8 cellular contexts compared by ENCODE assay signal in genomic region chr13:19634129-19634740, GRCh38. TPM values are rescaled to one million over a fixed set of nuclear protein-coding genes. Genes with fewer than 3 reads are reported as not detected.
DNase-seq lines count a peak whose midpoint lies in the region; ATAC-seq and TF ChIP-seq lines count a peak whose summit lies in the region.

No MANE protein-coding gene starts in this region.

- H3K27ac Mint-ChIP-seq in activated CD4-positive, alpha-beta T cell treated with anti-CD3 and anti-CD28 coated beads, Interleukin-2, amount 10 ng/mL, durations not matched to agents 7 days and 5 days, result peak overlapping the region; percentile 99
- H3K27ac Mint-ChIP-seq in mesothelial cell of epicardium, result peak overlapping the region; percentile 99

- H3K36me3 ChIP-seq in RWPE2 (ENCODE audit: low read depth) (peaks cover 20% of the 10 kb centered on the region), endocrine pancreas (ENCODE audit: control insufficient read depth, insufficient read depth, low read length) (no peaks in the 10 kb centered on the region), upper lobe of right lung (peaks cover 4% of the 10 kb centered on the region)

- H3K27me3 ChIP-seq in RWPE2 (ENCODE audit: insufficient read depth, poor library complexity, severe bottlenecking) (no peaks in the 10 kb centered on the region), endocrine pancreas (ENCODE audit: control insufficient read depth, insufficient read depth, low read length) (no peaks in the 10 kb centered on the region), upper lobe of right lung (no peaks in the 10 kb centered on the region)

- peaks cover 25% of the 10 kb centered on the region for H3K36me3 Mint-ChIP-seq in activated CD4-positive, alpha-beta T cell treated with anti-CD3 and anti-CD28 coated beads, Interleukin-2, amount 10 ng/mL, durations not matched to agents 7 days and 5 days (ENCODE audit: low read depth)
- H3K36me3 Mint-ChIP-seq in mesothelial cell of epicardium, result peaks cover 14% of the 10 kb centered on the region

- no peaks in the 10 kb centered on the region for H3K9me3 ChIP-seq in RWPE2 (ENCODE audit: severe bottlenecking)
- no peaks in the 10 kb centered on the region for H3K9me3 ChIP-seq in endocrine pancreas (ENCODE audit: control insufficient read depth, low read length)
- no peaks in the 10 kb centered on the region for H3K9me3 ChIP-seq in upper lobe of right lung

- no peaks in the 10 kb centered on the region for H3K9me3 Mint-ChIP-seq in activated CD4-positive, alpha-beta T cell treated with anti-CD3 and anti-CD28 coated beads, Interleukin-2, amount 10 ng/mL, durations not matched to agents 7 days and 5 days
- peaks cover 8% of the 10 kb centered on the region for H3K9me3 Mint-ChIP-seq in mesothelial cell of epicardium

- intact Hi-C loops in upper lobe of right lung (cut with DNase I), result no loop called here

- TF ChIP-seq CTCF in RWPE2 (IDR thresholded peaks at IDR 0.05; ENCODE audit: poor library complexity, severe bottlenecking) (no peak), mesothelial cell of epicardium (IDR thresholded peaks at IDR 0.05; ENCODE audit: unreplicated experiment) (no peak), upper lobe of right lung (IDR thresholded peaks at IDR 0.05) (no peak)

- CTCF ChIA-PET in activated CD4-positive, alpha-beta T cell treated with anti-CD3 and anti-CD28 coated beads, Interleukin-2, amount 10 ng/mL, durations not matched to agents 7 days and 5 days (lab: Charles Lee), result interaction anchor here (0.6 to 1.6 kb wide), 3 partner anchors 17 to 22 kb away, joined by 3 to 4 read pairs (median 4); no protein-coding TSS in a partner anchor

- peak overlapping the region; percentile 32 for H3K9ac ChIP-seq in endocrine pancreas (ENCODE audit: control insufficient read depth, insufficient read depth, low read length)

- H3K4me1 Mint-ChIP-seq in activated CD4-positive, alpha-beta T cell treated with anti-CD3 and anti-CD28 coated beads, Interleukin-2, amount 10 ng/mL, durations not matched to agents 7 days and 5 days, result peaks cover 26% of the 10 kb centered on the region
- H3K4me1 Mint-ChIP-seq in mesothelial cell of epicardium, result peaks cover 16% of the 10 kb centered on the region

- POLR2A ChIA-PET in activated CD4-positive, alpha-beta T cell treated with anti-CD3 and anti-CD28 coated beads, Interleukin-2, amount 10 ng/mL, durations not matched to agents 7 days and 5 days (lab: Charles Lee), result no interaction called here

- H3K4me3 ChIP-seq in RWPE2 (ENCODE audit: severe bottlenecking) (peak overlapping the region; percentile 82), endocrine pancreas (ENCODE audit: control insufficient read depth, insufficient read depth, low read length) (peak overlapping the region; percentile 78), upper lobe of right lung (peak overlapping the region; percentile 80)

- H3K27me3 Mint-ChIP-seq in activated CD4-positive, alpha-beta T cell treated with anti-CD3 and anti-CD28 coated beads, Interleukin-2, amount 10 ng/mL, durations not matched to agents 7 days and 5 days, result no peaks in the 10 kb centered on the region
- H3K27me3 Mint-ChIP-seq in mesothelial cell of epicardium (ENCODE audit: low read depth), result no peaks in the 10 kb centered on the region

- H3K4me1 ChIP-seq in RWPE2 (ENCODE audit: insufficient read depth, poor library complexity, severe bottlenecking) (peaks cover 12% of the 10 kb centered on the region), endocrine pancreas (ENCODE audit: control insufficient read depth, insufficient read depth, low read length) (peaks cover 3% of the 10 kb centered on the region), upper lobe of right lung (peaks cover 29% of the 10 kb centered on the region)

- ATAC-seq in HG02938 (IDR thresholded peaks at IDR 0.05; ENCODE audit: unreplicated experiment), result peak; percentile 28
- peak; percentile 54 for ATAC-seq in RWPE2 (ENCODE audit: low read depth)
- peak; percentile 19 for ATAC-seq in upper lobe of right lung

- DNase-seq in activated CD4-positive, alpha-beta T cell treated with anti-CD3 and anti-CD28 coated beads, Interleukin-2, amount 10 ng/mL, durations not matched to agents 7 days and 5 days, result peak; percentile 33
- DNase-seq in activated CD4-positive, alpha-beta T cell treated with anti-CD3 and anti-CD28 coated beads, Interleukin-2, amount 50 U/mL, for 4 hours, result no peak
- no peak for DNase-seq in RWPE2 (ENCODE audit: low spot score)
- DNase-seq in mesothelial cell of epicardium (ENCODE audit: low spot score in 2 of 2, unreplicated experiment in 2 of 2), result no peak
- DNase-seq in upper lobe of right lung, result no peak
- no peak for DNase-seq in stimulated activated CD4-positive, alpha-beta T cell treated with anti-CD3 and anti-CD28 coated beads, Interleukin-2, amount 100 ng/mL, for 24 hours

- peak overlapping the region; percentile 23 for H3K27ac ChIP-seq in RWPE2 (ENCODE audit: poor library complexity, severe bottlenecking)
- peak overlapping the region; percentile 92 for H3K27ac ChIP-seq in upper lobe of right lung

- peak overlapping the region; percentile 100 for H3K4me3 Mint-ChIP-seq in activated CD4-positive, alpha-beta T cell treated with anti-CD3 and anti-CD28 coated beads, Interleukin-2, amount 10 ng/mL, durations not matched to agents 7 days and 5 days
- peak overlapping the region; percentile 98 for H3K4me3 Mint-ChIP-seq in mesothelial cell of epicardium

RNA-seq across cellular contexts. Expression of gene MPHOSPH8, which starts 0.8 kb away (rescaled TPM):
- total RNA-seq in activated CD4-positive, alpha-beta T cell treated with anti-CD3 and anti-CD28 coated beads, Interleukin-2, amount 10 ng/mL, durations not matched to agents 7 days and 5 days, result 10 to 100 TPM; 44.9 to 49.6 TPM
- 30.4 to 33.1 TPM (median 32.6 TPM) in 3 replicates for total RNA-seq in mesothelial cell of epicardium
- 44.4 TPM for total RNA-seq in upper lobe of right lung
